Comparison of ENCODE assay signal across 10 cellular contexts in the genomic region with DNA sequence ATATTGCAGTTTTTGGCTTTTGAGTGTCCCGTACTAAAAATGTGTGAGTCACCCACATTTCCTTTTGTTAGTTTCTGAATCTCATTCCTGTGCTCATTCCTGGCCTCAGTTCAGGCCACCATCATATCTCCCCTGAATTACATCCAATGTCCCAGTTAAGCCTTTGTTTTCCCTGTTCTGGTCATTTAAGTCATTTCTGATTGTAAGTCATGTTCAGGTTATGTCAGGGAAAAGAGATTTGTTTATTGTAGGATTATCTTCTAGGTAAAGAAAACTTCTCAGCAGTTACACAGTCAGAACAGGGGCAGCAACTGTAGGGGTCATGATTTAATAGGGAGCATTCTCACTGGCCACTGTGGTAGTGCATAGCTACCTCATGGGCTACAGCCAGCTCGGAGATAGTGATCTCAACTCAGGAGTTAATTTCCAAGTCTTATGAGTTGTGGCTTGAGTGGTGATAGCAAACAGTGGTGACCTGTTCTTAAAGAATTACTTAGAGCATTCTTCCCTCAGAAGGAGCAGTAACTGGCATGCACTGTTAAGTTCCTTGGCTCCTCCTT. TPM values are rescaled to one million over a fixed set of nuclear protein-coding genes. Genes with fewer than 3 reads are reported as not detected.
DNase-seq lines count a peak whose midpoint lies in the region; ATAC-seq, FAIRE-seq and TF ChIP-seq lines count a peak whose summit lies in the region.
"Had no signal": no experiment of that assay in that cellular context is flagged by ENCODE, and none has a peak within 500 bp of the region (broad histone marks: within the 10 kb centered on the region; RNA-seq: fewer than 3 reads in every experiment).

No MANE protein-coding gene starts in this region.

- no peak for TF ChIP-seq POLR2A in GM12878 (IDR thresholded peaks at IDR 0.05; ENCODE audit: low read depth, low read length)

- no peak for FAIRE-seq in GM12878 (lab: Jason Lieb, UNC)
- no peak for FAIRE-seq in small intestine (lab: Jason Lieb, UNC)

- SMC1A ChIA-PET in GM12878 (lab: Charles Lee; ENCODE audit: uncharacterized antibody, unreplicated experiment), result interaction anchor here (1.0 to 7.9 kb wide), 5 partner anchors 15 to 392 kb away, joined by 3 to 47 read pairs (median 4); no protein-coding TSS in a partner anchor

- H3K4me1 Mint-ChIP-seq in HFFc6 (ENCODE audit: low read depth), result peaks cover 98% of the 10 kb centered on the region

- 0 out of 2 replicates have a peak overlapping the region, but pooled peaks have one; percentile 30 for H3K4me2 ChIP-seq in GM12878 (ENCODE audit: control insufficient read depth, insufficient read depth)

- 81% methylated on average over 2 of the region's 2 CpGs for WGBS in GM12878 (ENCODE audit: insufficient coverage, insufficient replicate concordance, low lambda C conversion rate, missing lambda C conversion rate)
- 50 to 76% (median 61%) methylated on average over 2 of the region's 2 CpGs for WGBS in small intestine, 3 donors

- no peak overlapping the region for H2AFZ ChIP-seq in GM12878 (ENCODE audit: control insufficient read depth, low read depth, low read length)

- in situ Hi-C loops in GM12878 (cut with MboI), result loop anchor here (25.0 kb wide), 1 partner anchor 1967 kb away; no protein-coding TSS in a partner anchor

- POLR2A ChIA-PET in GM12878 (lab: Charles Lee), result interaction anchor here (1.1 to 1.2 kb wide), 2 partner anchors 11 to 32 kb away, joined by 4 read pairs; no protein-coding TSS in a partner anchor

- no TSS peak for BruUV-seq in GM12878 (replicated peaks; lab: Mats Ljungman, UMichigan)

- TF ChIP-seq CTCF in HFFc6 (IDR thresholded peaks at IDR 0.05) (no peak; the same call in 1 of the 2 replicates), GM12878 (IDR thresholded peaks at IDR 0.05 in 2 of 3, conservative IDR thresholded peaks at IDR 0.05 in 1 of 3; ENCODE audit: control insufficient read depth in 2 of 3, extremely low read depth in 1 of 3, insufficient read depth in 1 of 3, low read depth in 3 of 3, low read length in 3 of 3) (no peak), lower lobe of right lung (IDR thresholded peaks at IDR 0.05) (no peak), GM20000 (IDR thresholded peaks at IDR 0.05; ENCODE audit: extremely low read depth, missing control alignments) (no peak)

- H3K36me3 Mint-ChIP-seq in HFFc6 (ENCODE audit: low read depth), result peaks cover 80% of the 10 kb centered on the region

- DNase-seq in A172 (ENCODE audit: low spot score) (peak; percentile 97), HFFc6 (peak; percentile 99), GM12878 (ENCODE audit: low read depth, low spot score) (no peak), lower lobe of right lung (no peak), small intestine (no peak), GM20000 (ENCODE audit: low spot score) (no peak), cerebellum (ENCODE audit: low spot score) (no peak), NCI-H146 (lab: John Stamatoyannopoulos, UW) (no peak)
- DNase-seq: CD8-positive, alpha-beta T cell; mucosa of descending colon had no signal

- ATAC-seq in GM12878 (peak; percentile 6; the same call in 1 of the 3 replicates), lower lobe of right lung (peak; percentile 79 to 87)
- ATAC-seq: CD8-positive, alpha-beta T cell; mucosa of descending colon had no signal

- H3K4me1 ChIP-seq in GM12878 (ENCODE audit: control insufficient read depth, insufficient read depth, low read length) (peaks cover 22% of the 10 kb centered on the region), lower lobe of right lung (peaks cover 27% of the 10 kb centered on the region), small intestine (ENCODE audit: control insufficient read depth in 2 of 2, insufficient read depth in 1 of 2, low read depth in 1 of 2, low read length in 1 of 2) (peaks cover 0 to 3% of the 10 kb centered on the region in 2 donors)

- RAD21 ChIA-PET in GM12878 (lab: Charles Lee; ENCODE audit: unreplicated experiment), result interaction anchor here (0.6 to 1.1 kb wide), 4 partner anchors 11 to 32 kb away, joined by 3 to 5 read pairs (median 3); no protein-coding TSS in a partner anchor

- H3K36me3 ChIP-seq in GM12878 (ENCODE audit: control insufficient read depth in 2 of 2, insufficient read depth in 2 of 2, low read length in 1 of 2) (peaks cover 7 to 51% of the 10 kb centered on the region in 2 experiments), lower lobe of right lung (peaks cover 46% of the 10 kb centered on the region), small intestine (ENCODE audit: control insufficient read depth in 2 of 2, insufficient read depth in 2 of 2, low read length in 2 of 2) (peaks cover 4 to 18% of the 10 kb centered on the region in 2 donors)

- H3K9ac ChIP-seq in GM12878 (ENCODE audit: control insufficient read depth, insufficient read depth, low read length), result no peak overlapping the region; the same call in 1 of the 2 replicates

- peak overlapping the region; percentile 56 for H3K4me3 Mint-ChIP-seq in HFFc6
- H3K4me3 Mint-ChIP-seq: CD8-positive, alpha-beta T cell had no signal

- intact Hi-C loops in GM12878 (cut with micrococcal nuclease; ENCODE audit: unreplicated experiment), result no loop called here
- intact Hi-C loops in lower lobe of right lung (cut with DNase I), result no loop called here

- H3K9me3 ChIP-seq in GM12878 (replicated peaks; ENCODE audit: control insufficient read depth, insufficient read depth, low read length), result no peaks in the 10 kb centered on the region
- no peaks in the 10 kb centered on the region for H3K9me3 ChIP-seq in lower lobe of right lung
- H3K9me3 ChIP-seq in small intestine (ENCODE audit: control insufficient read depth, low read depth), result no peaks in the 10 kb centered on the region
- H3K9me3 ChIP-seq: mucosa of descending colon had no signal

- CTCF ChIA-PET in GM12878 (lab: Yijun Ruan, JAX), result interaction anchor here (1.2 to 12.6 kb wide), 3 partner anchors 8 to 32 kb away, joined by 3 to 136 read pairs (median 8); no protein-coding TSS in a partner anchor

- H3K27me3 Mint-ChIP-seq in HFFc6 (ENCODE audit: insufficient read depth), result no peaks in the 10 kb centered on the region

- H3K9me3 Mint-ChIP-seq in HFFc6, result no peaks in the 10 kb centered on the region
- H3K9me3 Mint-ChIP-seq: CD8-positive, alpha-beta T cell had no signal

- H3K27ac Mint-ChIP-seq in HFFc6, result peak overlapping the region; percentile 86

- H4K20me1 ChIP-seq in GM12878 (ENCODE audit: control insufficient read depth, insufficient read depth), result peaks cover 3% of the 10 kb centered on the region; the same call in 1 of the 2 replicates

- H3K4me3 ChIP-seq in GM12878, result no peak overlapping the region
- H3K4me3 ChIP-seq in lower lobe of right lung, result no peak overlapping the region
- no peak overlapping the region for H3K4me3 ChIP-seq in small intestine (ENCODE audit: low read depth in 1 of 2, low read length in 2 of 2)
- H3K4me3 ChIP-seq: mucosa of descending colon had no signal

- H3K27me3 ChIP-seq in GM12878 (replicated peaks in 1 of 2; ENCODE audit: control insufficient read depth in 2 of 2, insufficient read depth in 2 of 2, low read length in 1 of 2) (no peaks in the 10 kb centered on the region), lower lobe of right lung (ENCODE audit: low read depth) (no peaks in the 10 kb centered on the region), small intestine (ENCODE audit: control insufficient read depth in 2 of 2, insufficient read depth in 2 of 2, low read length in 2 of 2) (no peaks in the 10 kb centered on the region)

- TF ChIP-seq EP300 in GM12878 (IDR thresholded peaks at IDR 0.05; ENCODE audit: borderline replicate concordance in 1 of 2, control insufficient read depth in 1 of 2, low read depth in 2 of 2, low read length in 2 of 2), result no peak

- H3K27ac ChIP-seq in GM12878 (ENCODE audit: control insufficient read depth, insufficient read depth) (peak overlapping the region; percentile 70), lower lobe of right lung (peak overlapping the region; percentile 34), small intestine (ENCODE audit: low read depth in 1 of 2, low read length in 1 of 2) (no peak overlapping the region)

- no peak for TF ChIP-seq RAD21 in GM12878 (IDR thresholded peaks at IDR 0.05; ENCODE audit: insufficient read depth, low read depth, low read length)

- peaks cover 60% of the 10 kb centered on the region for H3K79me2 ChIP-seq in GM12878 (ENCODE audit: control insufficient read depth, insufficient read depth, low read length)

RNA-seq across cellular contexts. Expression of a gene that starts 6.7 kb away (rescaled TPM):
- total RNA-seq in A172 (2014; rRNA removed; shearing (Covaris generic)), result 96.6 and 99.2 TPM in 2 replicates
- 10 to 100 TPM; 87.6 to 97.3 (median 94.2) TPM for total RNA-seq in HFFc6 (2021; fragmentation: NEBNext Ultra II Directional; extraction: Animal tissue kit (Norgen Biotek cat#: 25700))
- 186 and 203 TPM in 2 replicates for total RNA-seq in GM12878 (2013; cell fraction: nucleolus; rRNA removed)
- total RNA-seq in GM12878 (2014; rRNA removed) (84.8 and 101 TPM in 2 replicates), GM12878 (2014; rRNA removed; fragmentation: Illumina TruSeq; extraction: Trizol) (108 and 109 TPM in 2 replicates), GM12878 (2021) (94.0 and 94.5 TPM in 2 replicates), lower lobe of right lung (45.1 TPM), cerebellum (47.8 TPM)
- polyA plus RNA-seq in GM12878 (2011; ENCODE audit: low read depth), result 62.2 TPM
- polyA plus RNA-seq in GM12878 (2011; rRNA removed) (120 and 126 TPM in 2 replicates), GM12878 (2014; fragmentation: Illumina TruSeq; extraction: Trizol) (119 and 142 TPM in 2 replicates), GM12878 (2014; fragmentation: Nextera tagmentation; extraction: Ambion mirVana) (100 to 1,000 TPM; 244 to 266 TPM), GM12878 (2014; rRNA removed) (71.6 and 85.0 TPM in 2 replicates), GM12878 (2016; fragmentation: Nextera tagmentation; extraction: Ambion mirVana) (100 to 1,000 TPM; 125 to 132 TPM), small intestine (10 to 100 TPM; 25.5 to 33.6 (median 33.5) TPM)
- 60.4 and 84.1 TPM in 2 replicates for polyA plus RNA-seq in GM12878 (2011; cell fraction: cytosol; rRNA removed)
- polyA plus RNA-seq in GM12878 (2011; cell fraction: nucleus; rRNA removed), result 148 and 157 TPM in 2 replicates
- polyA plus RNA-seq in GM12878 (2012), result 46.4 and 61.3 TPM in 2 replicates
- 53.4 and 60.9 TPM in 2 replicates for polyA minus RNA-seq in GM12878 (2011; rRNA and poly(A)+ RNA removed)
- 22.7 and 31.8 TPM in 2 replicates for polyA minus RNA-seq in GM12878 (2011; cell fraction: cytosol; rRNA and poly(A)+ RNA removed)
- 49.0 and 77.6 TPM in 2 replicates for polyA minus RNA-seq in GM12878 (2011; cell fraction: nucleus; rRNA and poly(A)+ RNA removed)

RNA-seq across cellular contexts. Expression of a gene that starts 34.4 kb away (rescaled TPM):
- total RNA-seq in A172 (2014; rRNA removed; shearing (Covaris generic)), result 3.3 and 3.5 TPM in 2 replicates
- 1 to 10 TPM; 5.0 to 8.6 (median 6.6) TPM for total RNA-seq in HFFc6 (2021; fragmentation: NEBNext Ultra II Directional; extraction: Animal tissue kit (Norgen Biotek cat#: 25700))
- total RNA-seq in GM12878 (2013; cell fraction: nucleolus; rRNA removed), result 14.8 and 18.8 TPM in 2 replicates
- 6.2 and 7.0 TPM in 2 replicates for total RNA-seq in GM12878 (2014; rRNA removed)
- 4.5 TPM in 2 replicates for total RNA-seq in GM12878 (2014; rRNA removed; fragmentation: Illumina TruSeq; extraction: Trizol)
- total RNA-seq in GM12878 (2021), result 5.0 and 5.3 TPM in 2 replicates
- 1.6 TPM for polyA plus RNA-seq in GM12878 (2011; ENCODE audit: low read depth)
- polyA plus RNA-seq in GM12878 (2011; rRNA removed), result 3.9 TPM in 2 replicates
- polyA plus RNA-seq in GM12878 (2011; cell fraction: cytosol; rRNA removed), result 1.4 and 2.0 TPM in 2 replicates
- polyA plus RNA-seq in GM12878 (2011; cell fraction: nucleus; rRNA removed), result 1.7 and 2.2 TPM in 2 replicates
- 3.3 and 3.7 TPM in 2 replicates for polyA plus RNA-seq in GM12878 (2012)
- 2.8 and 3.0 TPM in 2 replicates for polyA plus RNA-seq in GM12878 (2014; fragmentation: Illumina TruSeq; extraction: Trizol)
- 1 to 10 TPM; 1.1 to 1.4 TPM for polyA plus RNA-seq in GM12878 (2014; fragmentation: Nextera tagmentation; extraction: Ambion mirVana)
- polyA plus RNA-seq in GM12878 (2014; rRNA removed), result 3.5 and 4.7 TPM in 2 replicates
- polyA plus RNA-seq in GM12878 (2016; fragmentation: Nextera tagmentation; extraction: Ambion mirVana), result 1 to 10 TPM; 8.6 to 8.9 TPM
- 3.4 and 5.5 TPM in 2 replicates for polyA minus RNA-seq in GM12878 (2011; rRNA and poly(A)+ RNA removed)
- polyA minus RNA-seq in GM12878 (2011; cell fraction: cytosol; rRNA and poly(A)+ RNA removed), result 1.5 and 1.7 TPM in 2 replicates
- 5.7 and 6.4 TPM in 2 replicates for polyA minus RNA-seq in GM12878 (2011; cell fraction: nucleus; rRNA and poly(A)+ RNA removed)
- 11.0 TPM for total RNA-seq in lower lobe of right lung
- polyA plus RNA-seq in small intestine, result 10 to 100 TPM in 1 of 3 donors, 1 to 10 TPM in 1, under 1 TPM in 1; 0.22 to 29.9 (median 1.9) TPM
- 30.2 TPM for total RNA-seq in cerebellum

Comparison
In these comparisons a context has a peak if more than half of its experiments do, and no peak if none do; other contexts are left out.
1. DNase-seq: peak in A172 (single experiment) and HFFc6 (single experiment); none in GM12878 (single experiment), lower lobe of right lung (single experiment), small intestine (single experiment), GM20000 (single experiment), cerebellum (single experiment) and NCI-H146 (single experiment).
2. H3K27ac ChIP-seq: peak in GM12878 (single experiment) and lower lobe of right lung (single experiment); none in small intestine (0 of 2).